ENCODE assay signal across 10 cellular contexts in genomic region chr18:2572892-2573291, GRCh38.
DNase-seq lines count a peak whose midpoint lies in the region; ATAC-seq and TF ChIP-seq lines count a peak whose summit lies in the region.
"Had no signal": no experiment of that assay in that cellular context is flagged by ENCODE, and none has a peak within 500 bp of the region (broad histone marks: within the 10 kb centered on the region; RNA-seq: fewer than 3 reads in every experiment).

No MANE protein-coding gene starts in this region.

- peaks cover 12% of the 10 kb centered on the region for H3K4me1 ChIP-seq in MM.1S (ENCODE audit: low read length)

- no peaks in the 10 kb centered on the region for H3K9me3 Mint-ChIP-seq in nephron

- H3K9ac ChIP-seq in MM.1S (ENCODE audit: low read length), result peak overlapping the region; percentile 98; the same call in 1 of the 2 replicates

- H3K4me3 ChIP-seq in GM08714 (ENCODE audit: low read length) (peak overlapping the region; percentile 93), MM.1S (ENCODE audit: low read length) (peak overlapping the region; percentile 87), brain microvascular endothelial cell (ENCODE audit: low read depth, low read length) (peak overlapping the region; percentile 87)
- H3K4me3 ChIP-seq: body of pancreas had no signal

- no peak for ATAC-seq in GM19397 (IDR thresholded peaks at IDR 0.05; ENCODE audit: unreplicated experiment)
- ATAC-seq in HG02571 (IDR thresholded peaks at IDR 0.05; ENCODE audit: unreplicated experiment), result no peak
- ATAC-seq: body of pancreas, left ventricle myocardium superior had no signal

- in situ Hi-C loops in brain microvascular endothelial cell (cut with HindIII; ENCODE audit: low pct_ligation_motif_present, low sequenced_read_pairs), result no loop called here

- no peaks in the 10 kb centered on the region for H4K20me1 ChIP-seq in MM.1S (ENCODE audit: insufficient read depth, low read length)

- H3K4me1 Mint-ChIP-seq in nephron, result peaks cover 44% of the 10 kb centered on the region

- H3K9me3 ChIP-seq in MM.1S (replicated peaks; ENCODE audit: insufficient read depth, low read length), result no peaks in the 10 kb centered on the region
- H3K9me3 ChIP-seq: body of pancreas had no signal

- H3K27me3 ChIP-seq in MM.1S (replicated peaks; ENCODE audit: insufficient read depth, low read length) (no peaks in the 10 kb centered on the region), brain microvascular endothelial cell (replicated peaks) (no peaks in the 10 kb centered on the region)
- H3K27me3 ChIP-seq: body of pancreas had no signal

- peak overlapping the region; percentile 86 for H3K4me2 ChIP-seq in MM.1S (ENCODE audit: low read depth, low read length)

- H3K79me2 ChIP-seq in MM.1S (ENCODE audit: low read length), result peaks cover 87% of the 10 kb centered on the region

- H3K27ac ChIP-seq in MM.1S (ENCODE audit: low read length) (no peak overlapping the region), brain microvascular endothelial cell (no peak overlapping the region)
- H3K27ac ChIP-seq: body of pancreas had no signal

- no peaks in the 10 kb centered on the region for H3F3A ChIP-seq in MM.1S (ENCODE audit: insufficient read depth, low read length)

- TF ChIP-seq CTCF in MM.1S (IDR thresholded peaks at IDR 0.05; ENCODE audit: low read length) (no peak), brain microvascular endothelial cell (IDR thresholded peaks at IDR 0.05; ENCODE audit: low read depth, low read length, missing control alignments) (no peak), nephron (IDR thresholded peaks at IDR 0.05; ENCODE audit: unreplicated experiment in 3 of 3) (no peak)

- no peaks in the 10 kb centered on the region for H3K9me2 ChIP-seq in MM.1S (replicated peaks; ENCODE audit: insufficient read depth, low read length)

- H3K36me3 Mint-ChIP-seq in nephron (ENCODE audit: low read depth), result peaks cover 11% of the 10 kb centered on the region

- H2AFZ ChIP-seq in MM.1S (ENCODE audit: low read length), result 0 out of 2 replicates have a peak overlapping the region, but pooled peaks have one; percentile 93

- peaks cover 11% of the 10 kb centered on the region for H3K36me3 ChIP-seq in MM.1S (replicated peaks; ENCODE audit: insufficient read depth, low read length)
- H3K36me3 ChIP-seq in brain microvascular endothelial cell (replicated peaks), result no peaks in the 10 kb centered on the region

- H3K4me3 Mint-ChIP-seq in nephron, result peak overlapping the region; percentile 93 to 98 (median 95)

- no peaks in the 10 kb centered on the region for H3K27me3 Mint-ChIP-seq in nephron (ENCODE audit: low read depth)

- peak overlapping the region; percentile 49 to 80 (median 76) for H3K27ac Mint-ChIP-seq in nephron

- DNase-seq in MM.1S, result no peak
- no peak for DNase-seq in brain microvascular endothelial cell
- no peak for DNase-seq in AML-193 (lab: John Stamatoyannopoulos, UW)
- DNase-seq: body of pancreas; left ventricle myocardium superior; stimulated activated CD4-positive, alpha-beta T cell treated with anti-CD3 and anti-CD28 coated beads, Interleukin-2, amount 100 ng/mL, for 24 hours had no signal
